8 cellular contexts compared by ENCODE assay signal in genomic region chr12:53295891-53296219, GRCh38. TPM values are rescaled to one million over a fixed set of nuclear protein-coding genes. Genes with fewer than 3 reads are reported as not detected.
DNase-seq lines count a peak whose midpoint lies in the region; ATAC-seq, FAIRE-seq and TF ChIP-seq lines count a peak whose summit lies in the region.

No MANE protein-coding gene starts in this region.

- intact Hi-C loops in CD14-positive monocyte (cut with micrococcal nuclease): loop anchor here in 1 of 2 donors (5.0 kb wide), 1 partner anchor 156 kb away; the partner anchor contains the start of gene PCBP2
- intact Hi-C loops in Panc1 (cut with micrococcal nuclease; ENCODE audit: unreplicated experiment): no loop called here
- intact Hi-C loops in endothelial cell of umbilical vein (cut with micrococcal nuclease): loop anchor here (2.0 kb wide), 2 partner anchors 27 to 75 kb away; partner anchors contain the start of gene ESPL1

- H3K4me3 ChIP-seq in Panc1 (ENCODE audit: low read depth in 2 of 2, low read length in 2 of 2): peak overlapping the region; percentile 69 to 95
- H3K4me3 ChIP-seq in endothelial cell of umbilical vein (replicated peaks in 1 of 3; ENCODE audit: insufficient read depth in 1 of 3, low read depth in 1 of 3, low read length in 3 of 3): peak overlapping the region; percentile 71 to 82 (median 82)
- peak overlapping the region; percentile 90 for H3K4me3 ChIP-seq in neuron (ENCODE audit: low read length)

- H3K4me3 Mint-ChIP-seq in CD14-positive monocyte: peak overlapping the region; percentile 96 to 97

- DNase-seq in CD14-positive monocyte (ENCODE audit: low spot score): no peak
- DNase-seq in Panc1 (ENCODE audit: low read depth, low spot score): no peak
- no peak for DNase-seq in endothelial cell of umbilical vein (ENCODE audit: low read depth, low spot score)
- DNase-seq in frontal cortex (ENCODE audit: low spot score in 2 of 2): no peak
- DNase-seq in NCI-H774 (lab: John Stamatoyannopoulos, UW): no peak
- DNase-seq in C1 segment of cervical spinal cord (lab: John Stamatoyannopoulos, UW): no peak

- no peaks in the 10 kb centered on the region for H3K27me3 ChIP-seq in Panc1 (ENCODE audit: control insufficient read depth, insufficient read depth, low read length)
- no peaks in the 10 kb centered on the region for H3K27me3 ChIP-seq in endothelial cell of umbilical vein (ENCODE audit: control insufficient read depth in 2 of 2, insufficient read depth in 2 of 2, low read length in 2 of 2)
- no peaks in the 10 kb centered on the region for H3K27me3 ChIP-seq in neuron (ENCODE audit: insufficient read depth, low read length)

- peaks cover 23 to 47% of the 10 kb centered on the region in 2 donors for H3K36me3 Mint-ChIP-seq in CD14-positive monocyte

- peak overlapping the region; percentile 77 for H3K4me2 ChIP-seq in endothelial cell of umbilical vein (ENCODE audit: insufficient read depth, low read length)

- BruUV-seq in Panc1 (replicated peaks; lab: Mats Ljungman, UMichigan) (TSS peak; percentile 85), endothelial cell of umbilical vein (replicated peaks; lab: Mats Ljungman, UMichigan) (TSS peak; percentile 55)

- H3K27ac ChIP-seq in Panc1 (ENCODE audit: low read length): peak overlapping the region; percentile 95
- peak overlapping the region; percentile 63 for H3K27ac ChIP-seq in endothelial cell of umbilical vein (ENCODE audit: insufficient read depth, low read depth, low read length)

- peak overlapping the region; percentile 85 for H3K9ac ChIP-seq in endothelial cell of umbilical vein (replicated peaks; ENCODE audit: extremely low read depth, insufficient read depth, low read length)

- H2AFZ ChIP-seq in endothelial cell of umbilical vein (ENCODE audit: low read depth, low read length) (peak overlapping the region; percentile 78), neuron (ENCODE audit: low read depth, low read length) (peak overlapping the region; percentile 83)

- no peaks in the 10 kb centered on the region for H4K20me1 ChIP-seq in endothelial cell of umbilical vein (replicated peaks; ENCODE audit: control insufficient read depth, extremely low read depth, insufficient read depth, low read length)

- dilution Hi-C loops in endothelial cell of umbilical vein (cut with MboI; ENCODE audit: extremely low pct_ligation_motif_present, low sequenced_read_pairs): no loop called here

- H3K79me2 ChIP-seq in endothelial cell of umbilical vein (ENCODE audit: control insufficient read depth, insufficient read depth, low read length): peaks cover 30% of the 10 kb centered on the region

- POLR2A ChIA-PET in Panc1 (lab: Charles Lee): interaction anchor here (0.6 to 1.5 kb wide), 3 partner anchors 17 to 60 kb away, joined by 4 to 17 read pairs (median 6); partner anchors contain the start of gene AAAS
- POLR2A ChIA-PET in endothelial cell of umbilical vein (lab: Charles Lee): interaction anchor here (1.0 to 1.5 kb wide), 3 partner anchors 25 to 205 kb away, joined by 4 to 6 read pairs (median 5); partner anchors contain the start of genes AAAS and TARBP2

- peaks cover 0 to 2% (median 0%) of the 10 kb centered on the region in 7 donors for H3K9me3 Mint-ChIP-seq in CD14-positive monocyte

- peak overlapping the region; percentile 96 to 100 (median 99) for H3K27ac Mint-ChIP-seq in CD14-positive monocyte

- H3K4me1 Mint-ChIP-seq in CD14-positive monocyte: peaks cover 56% of the 10 kb centered on the region

- no peaks in the 10 kb centered on the region for H3K9me3 ChIP-seq in Panc1 (ENCODE audit: control insufficient read depth, insufficient read depth, low read depth, low read length)
- no peaks in the 10 kb centered on the region for H3K9me3 ChIP-seq in endothelial cell of umbilical vein (replicated peaks; ENCODE audit: control insufficient read depth, insufficient read depth, low read length)
- no peaks in the 10 kb centered on the region for H3K9me3 ChIP-seq in neuron (ENCODE audit: low read length)

- peaks cover 3% of the 10 kb centered on the region; the same call in 1 of the 2 replicates for H3K36me3 ChIP-seq in Panc1 (ENCODE audit: control insufficient read depth, insufficient read depth, low read length)
- H3K36me3 ChIP-seq in endothelial cell of umbilical vein (ENCODE audit: control insufficient read depth in 2 of 2, extremely low read depth in 1 of 2, insufficient read depth in 2 of 2, low read length in 2 of 2): peaks cover 0 to 4% of the 10 kb centered on the region in 2 experiments
- H3K36me3 ChIP-seq in neuron (ENCODE audit: insufficient read depth, low read length): peaks cover 31% of the 10 kb centered on the region

- H3K27me3 Mint-ChIP-seq in CD14-positive monocyte (ENCODE audit: low read depth in 3 of 3): peaks cover 0 to 2% (median 0%) of the 10 kb centered on the region in 3 donors

- H3K4me1 ChIP-seq in Panc1 (ENCODE audit: control insufficient read depth, insufficient read depth, low read length): peaks cover 38% of the 10 kb centered on the region
- H3K4me1 ChIP-seq in endothelial cell of umbilical vein (ENCODE audit: control insufficient read depth, extremely low read depth, insufficient read depth, low read length): peaks cover 35% of the 10 kb centered on the region
- peaks cover 25% of the 10 kb centered on the region for H3K4me1 ChIP-seq in neuron (ENCODE audit: insufficient read depth, low read length)

- in situ Hi-C loops in Panc1 (cut with HindIII; ENCODE audit: low pct_unique_long_range_greater_than_20kb, low sequenced_read_pairs): no loop called here

- H3K9me1 ChIP-seq in endothelial cell of umbilical vein (replicated peaks; ENCODE audit: control insufficient read depth, extremely low read depth, insufficient read depth, low read length): no peaks in the 10 kb centered on the region

- CTCF ChIA-PET in Panc1 (lab: Charles Lee) (interaction anchor here (0.6 to 1.2 kb wide), 3 partner anchors 25 to 106 kb away, joined by 3 to 5 read pairs (median 4); partner anchors contain the start of gene AAAS), endothelial cell of umbilical vein (lab: Charles Lee) (interaction anchor here (0.6 to 2.1 kb wide), 13 partner anchors 16 to 205 kb away, joined by 3 to 31 read pairs (median 4); partner anchors contain the start of genes AAAS and TARBP2)

- FAIRE-seq in endothelial cell of umbilical vein (lab: Jason Lieb, UNC): no peak
- no peak for FAIRE-seq in frontal cortex (lab: Jason Lieb, UNC)

- TF ChIP-seq POLR2A in endothelial cell of umbilical vein (IDR thresholded peaks at IDR 0.05; ENCODE audit: low read depth, low read length): no peak

- TF ChIP-seq CTCF in CD14-positive monocyte (IDR thresholded peaks at IDR 0.05): no peak
- TF ChIP-seq CTCF in Panc1 (IDR thresholded peaks at IDR 0.05): no peak
- no peak for TF ChIP-seq CTCF in endothelial cell of umbilical vein (IDR thresholded peaks at IDR 0.05; ENCODE audit: extremely low read depth in 1 of 2, insufficient read depth in 1 of 2, low read depth in 1 of 2, low read length in 2 of 2)

- ATAC-seq in Panc1 (no peak), GM19463 (IDR thresholded peaks at IDR 0.05; ENCODE audit: unreplicated experiment) (no peak)

RNA-seq across cellular contexts. Expression of gene PFDN5, which starts 0.5 kb away (rescaled TPM):
- polyA plus RNA-seq in CD14-positive monocyte (1,000 to 10,000 TPM; 1,474 to 1,751 TPM), endothelial cell of umbilical vein (665 and 745 TPM in 2 replicates)
- total RNA-seq in Panc1 (2021; ENCODE audit: unreplicated experiment) (340 TPM), endothelial cell of umbilical vein (286 and 301 TPM in 2 replicates), frontal cortex (538 TPM)
- 383 TPM for polyA plus RNA-seq in Panc1 (2012; ENCODE audit: insufficient read length)
- 965 and 972 TPM in 2 replicates for polyA plus RNA-seq in endothelial cell of umbilical vein (2011; cell fraction: cytosol; rRNA removed)
- polyA plus RNA-seq in endothelial cell of umbilical vein (2011; cell fraction: nucleus; rRNA removed): 821 and 880 TPM in 2 replicates
- 559 and 618 TPM in 2 replicates for polyA plus RNA-seq in endothelial cell of umbilical vein (2012)
- polyA minus RNA-seq in endothelial cell of umbilical vein: 123 and 203 TPM in 2 replicates
- 96.5 TPM for polyA minus RNA-seq in endothelial cell of umbilical vein (2011; cell fraction: cytosol; rRNA and poly(A)+ RNA removed)
- polyA minus RNA-seq in endothelial cell of umbilical vein (2011; cell fraction: nucleus; rRNA and poly(A)+ RNA removed): 80.4 and 104 TPM in 2 replicates

RNA-seq across cellular contexts. Expression of gene MYG1, which starts 3.6 kb away (rescaled TPM):
- 10 to 100 TPM; 55.7 to 64.3 TPM for polyA plus RNA-seq in CD14-positive monocyte
- 77.4 TPM for total RNA-seq in Panc1 (2021; ENCODE audit: unreplicated experiment)
- 79.4 TPM for polyA plus RNA-seq in Panc1 (2012; ENCODE audit: insufficient read length)
- 61.1 and 65.8 TPM in 2 replicates for total RNA-seq in endothelial cell of umbilical vein
- polyA plus RNA-seq in endothelial cell of umbilical vein: 65.5 and 65.9 TPM in 2 replicates
- 60.4 and 62.2 TPM in 2 replicates for polyA plus RNA-seq in endothelial cell of umbilical vein (2011; cell fraction: cytosol; rRNA removed)
- 41.2 and 42.1 TPM in 2 replicates for polyA plus RNA-seq in endothelial cell of umbilical vein (2011; cell fraction: nucleus; rRNA removed)
- 47.2 and 56.8 TPM in 2 replicates for polyA plus RNA-seq in endothelial cell of umbilical vein (2012)
- 34.9 and 42.2 TPM in 2 replicates for polyA minus RNA-seq in endothelial cell of umbilical vein
- polyA minus RNA-seq in endothelial cell of umbilical vein (2011; cell fraction: cytosol; rRNA and poly(A)+ RNA removed): 67.1 TPM
- 9.1 and 10.0 TPM in 2 replicates for polyA minus RNA-seq in endothelial cell of umbilical vein (2011; cell fraction: nucleus; rRNA and poly(A)+ RNA removed)
- total RNA-seq in frontal cortex: 45.7 TPM

RNA-seq across cellular contexts. Expression of gene AAAS, which starts 25.6 kb away (rescaled TPM):
- polyA plus RNA-seq in CD14-positive monocyte (10 to 100 TPM; 25.6 to 27.2 TPM), endothelial cell of umbilical vein (83.1 and 86.0 TPM in 2 replicates)
- total RNA-seq in Panc1 (2021; ENCODE audit: unreplicated experiment) (77.7 TPM), endothelial cell of umbilical vein (57.8 and 60.0 TPM in 2 replicates), frontal cortex (34.2 TPM)
- polyA plus RNA-seq in Panc1 (2012; ENCODE audit: insufficient read length): 54.8 TPM
- polyA plus RNA-seq in endothelial cell of umbilical vein (2011; cell fraction: cytosol; rRNA removed): 52.7 and 61.4 TPM in 2 replicates
- polyA plus RNA-seq in endothelial cell of umbilical vein (2011; cell fraction: nucleus; rRNA removed): 183 and 200 TPM in 2 replicates
- polyA plus RNA-seq in endothelial cell of umbilical vein (2012): 50.4 and 56.6 TPM in 2 replicates
- 67.7 and 70.4 TPM in 2 replicates for polyA minus RNA-seq in endothelial cell of umbilical vein
- 82.0 TPM for polyA minus RNA-seq in endothelial cell of umbilical vein (2011; cell fraction: cytosol; rRNA and poly(A)+ RNA removed)
- polyA minus RNA-seq in endothelial cell of umbilical vein (2011; cell fraction: nucleus; rRNA and poly(A)+ RNA removed): 37.3 and 47.9 TPM in 2 replicates

RNA-seq across cellular contexts. Expression of gene ESPL1, which starts 27.8 kb away (rescaled TPM):
- polyA plus RNA-seq in CD14-positive monocyte (not detected), endothelial cell of umbilical vein (16.2 and 18.8 TPM in 2 replicates)
- total RNA-seq in Panc1 (2021; ENCODE audit: unreplicated experiment) (54.6 TPM), endothelial cell of umbilical vein (39.3 and 42.7 TPM in 2 replicates), frontal cortex (1.2 TPM)
- 13.7 TPM for polyA plus RNA-seq in Panc1 (2012; ENCODE audit: insufficient read length)
- 10.3 and 10.6 TPM in 2 replicates for polyA plus RNA-seq in endothelial cell of umbilical vein (2011; cell fraction: cytosol; rRNA removed)
- 66.8 and 72.5 TPM in 2 replicates for polyA plus RNA-seq in endothelial cell of umbilical vein (2011; cell fraction: nucleus; rRNA removed)
- polyA plus RNA-seq in endothelial cell of umbilical vein (2012): 5.8 and 10.4 TPM in 2 replicates
- polyA minus RNA-seq in endothelial cell of umbilical vein: 20.5 and 30.2 TPM in 2 replicates
- polyA minus RNA-seq in endothelial cell of umbilical vein (2011; cell fraction: cytosol; rRNA and poly(A)+ RNA removed): 16.7 TPM
- 19.9 and 31.0 TPM in 2 replicates for polyA minus RNA-seq in endothelial cell of umbilical vein (2011; cell fraction: nucleus; rRNA and poly(A)+ RNA removed)

RNA-seq across cellular contexts. Expression of gene SP7, which starts 40.3 kb away (rescaled TPM):
- polyA plus RNA-seq in CD14-positive monocyte (not detected), endothelial cell of umbilical vein (not detected in 2 replicates)
- total RNA-seq in Panc1 (2021; ENCODE audit: unreplicated experiment) (not detected), endothelial cell of umbilical vein (not detected in 2 replicates), frontal cortex (under 0.01 TPM)
- not detected for polyA plus RNA-seq in Panc1 (2012; ENCODE audit: insufficient read length)
- not detected in 2 replicates for polyA plus RNA-seq in endothelial cell of umbilical vein (2011; cell fraction: cytosol; rRNA removed)
- polyA plus RNA-seq in endothelial cell of umbilical vein (2011; cell fraction: nucleus; rRNA removed): not detected in 2 replicates
- polyA plus RNA-seq in endothelial cell of umbilical vein (2012): not detected in 2 replicates
- polyA minus RNA-seq in endothelial cell of umbilical vein: not detected in 2 replicates
- polyA minus RNA-seq in endothelial cell of umbilical vein (2011; cell fraction: cytosol; rRNA and poly(A)+ RNA removed): not detected
- not detected in 2 replicates for polyA minus RNA-seq in endothelial cell of umbilical vein (2011; cell fraction: nucleus; rRNA and poly(A)+ RNA removed)
